ENCODE assay signal across 39 cellular contexts in the genomic region with DNA sequence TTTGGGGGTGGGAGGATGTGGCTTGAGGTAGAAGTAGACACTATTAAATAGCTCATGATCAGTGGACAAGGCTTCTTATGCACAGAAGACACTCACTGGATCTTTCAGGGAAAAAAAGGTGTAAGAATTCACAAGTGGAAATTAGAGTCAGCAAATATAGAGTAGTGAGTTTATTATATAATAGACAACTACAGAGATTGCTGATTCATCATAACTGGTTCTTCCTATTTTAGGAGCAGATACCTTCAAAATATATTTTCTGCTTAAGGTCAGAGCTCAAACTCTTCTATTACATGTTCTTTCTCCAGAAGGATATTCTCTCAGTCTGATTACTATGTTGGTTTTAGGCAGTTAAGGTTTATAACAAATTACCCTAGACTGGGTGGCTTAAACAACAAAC.
"Had no signal": no experiment of that assay in that cellular context is flagged by ENCODE, and none has a peak within 500 bp of the region (broad histone marks: within the 10 kb centered on the region; RNA-seq: fewer than 3 reads in every experiment).

No MANE protein-coding gene starts in this region.

- H3K36me3 Mint-ChIP-seq: activated CD4-positive, alpha-beta memory T cell treated with anti-CD3 and anti-CD28 coated beads for 36 hours; activated naive CD4-positive, alpha-beta T cell treated with anti-CD3 and anti-CD28 coated beads, Interleukin-2, amount 10 ng/mL, durations not matched to agents 7 days and 5 days; activated naive CD4-positive, alpha-beta T cell treated with anti-CD3 and anti-CD28 coated beads, Interleukin-2, amount 50 U/mL, for 24 hours; activated naive CD8-positive, alpha-beta T cell; activated naive CD8-positive, alpha-beta T cell treated with anti-CD3 and anti-CD28 coated beads, Interleukin-2, amount 10 ng/mL, durations not matched to agents 7 days and 5 days; brain had no signal

- H3K4me1 Mint-ChIP-seq: activated B cell treated with CpG ODN at 0.5 μM for 24 hours; activated CD4-positive, alpha-beta T cell treated with anti-CD3 and anti-CD28 coated beads, Interleukin-2, amount 10 ng/mL, durations not matched to agents 24 days and 14 days; activated naive CD4-positive, alpha-beta T cell treated with anti-CD3 and anti-CD28 coated beads, Interleukin-2, amount 10 ng/mL, durations not matched to agents 7 days and 5 days; activated naive CD4-positive, alpha-beta T cell treated with anti-CD3 and anti-CD28 coated beads, Interleukin-2, amount 50 U/mL, for 24 hours; activated naive CD8-positive, alpha-beta T cell treated with anti-CD3 and anti-CD28 coated beads, Interleukin-2, amount 10 ng/mL, durations not matched to agents 7 days and 5 days; activated naive CD8-positive, alpha-beta T cell treated with anti-CD3 and anti-CD28 coated beads, Interleukin-2, amount 50 U/mL, for 24 hours; brain; central memory CD8-positive, alpha-beta T cell had no signal

- DNase-seq: activated B cell treated with CpG ODN at 0.5 μM for 24 hours; activated CD4-positive, alpha-beta memory T cell treated with anti-CD3 and anti-CD28 coated beads for 36 hours; activated CD4-positive, alpha-beta T cell treated with anti-CD3 and anti-CD28 coated beads for 4 hours; activated CD4-positive, alpha-beta T cell treated with anti-CD3 and anti-CD28 coated beads, Interleukin-2, amount 10 ng/mL, durations not matched to agents 24 days and 14 days; activated CD4-positive, alpha-beta T cell treated with anti-CD3 and anti-CD28 coated beads, Interleukin-2, amount 50 U/mL, for 1 hour; activated CD4-positive, alpha-beta T cell treated with anti-CD3 and anti-CD28 coated beads, Interleukin-2, amount 50 U/mL, for 4 hours; activated CD4-positive, CD25-positive, alpha-beta regulatory T cell treated with anti-CD3 and anti-CD28 coated beads, Interleukin-2, amount 50 U/mL, for 72 hours; activated CD8-positive, alpha-beta memory T cell treated with anti-CD3 and anti-CD28 coated beads, Interleukin-2, amount 50 U/mL, for 4 hours; activated CD8-positive, alpha-beta T cell treated with anti-CD3 and anti-CD28 coated beads for 36 hours; activated effector memory CD4-positive, alpha-beta T cell treated with Interleukin-2 at 50 U/mL for 16 hours; activated gamma-delta T cell; activated naive CD4-positive, alpha-beta T cell treated with anti-CD3 and anti-CD28 coated beads, Interleukin-2, amount 10 ng/mL, durations not matched to agents 7 days and 5 days; activated naive CD4-positive, alpha-beta T cell treated with Interleukin-2 at 50 U/mL for 16 hours; activated naive CD8-positive, alpha-beta T cell treated with anti-CD3 and anti-CD28 coated beads, Interleukin-2, amount 10 ng/mL, durations not matched to agents 7 days and 5 days; activated naive CD8-positive, alpha-beta T cell treated with anti-CD3 and anti-CD28 coated beads, Interleukin-2, amount 50 U/mL, for 24 hours; activated T-cell treated with anti-CD3 and anti-CD28 coated beads for 4 hours; activated T-cell treated with anti-CD3 and anti-CD28 coated beads, Interleukin-2, amount 50 U/mL, for 1 hour; activated T-cell treated with anti-CD3 and anti-CD28 coated beads, Interleukin-2, amount 50 U/mL, for 4 hours; activated T-cell treated with anti-CD3 and anti-CD28 coated beads, Interleukin-2, amount 50 U/mL, for 72 hours; amygdala; anterior cingulate cortex; caudate nucleus; cerebellar nuclear complex; T-helper 1 cell; T-helper 2 cell; T-helper 9 cell had no signal

- H3K27me3 Mint-ChIP-seq: activated B cell treated with CpG ODN at 0.5 μM for 24 hours; activated CD4-positive, alpha-beta memory T cell treated with anti-CD3 and anti-CD28 coated beads for 36 hours; activated CD4-positive, alpha-beta T cell treated with anti-CD3 and anti-CD28 coated beads, Interleukin-2, amount 10 ng/mL, durations not matched to agents 24 days and 14 days; activated CD8-positive, alpha-beta T cell treated with anti-CD3 and anti-CD28 coated beads for 36 hours; activated naive CD4-positive, alpha-beta T cell treated with anti-CD3 and anti-CD28 coated beads, Interleukin-2, amount 10 ng/mL, durations not matched to agents 7 days and 5 days; activated naive CD4-positive, alpha-beta T cell treated with anti-CD3 and anti-CD28 coated beads, Interleukin-2, amount 50 U/mL, for 24 hours; activated naive CD8-positive, alpha-beta T cell; activated naive CD8-positive, alpha-beta T cell treated with anti-CD3 and anti-CD28 coated beads, Interleukin-2, amount 10 ng/mL, durations not matched to agents 7 days and 5 days; activated naive CD8-positive, alpha-beta T cell treated with anti-CD3 and anti-CD28 coated beads, Interleukin-2, amount 50 U/mL, for 24 hours; central memory CD8-positive, alpha-beta T cell had no signal

- H3K4me1 ChIP-seq: ascending aorta had no signal

- H3K4me3 Mint-ChIP-seq: activated B cell treated with CpG ODN at 0.5 μM for 24 hours; activated CD4-positive, alpha-beta memory T cell treated with anti-CD3 and anti-CD28 coated beads for 36 hours; activated CD4-positive, alpha-beta T cell treated with anti-CD3 and anti-CD28 coated beads, Interleukin-2, amount 10 ng/mL, durations not matched to agents 24 days and 14 days; activated CD8-positive, alpha-beta T cell treated with anti-CD3 and anti-CD28 coated beads for 36 hours; activated naive CD4-positive, alpha-beta T cell treated with anti-CD3 and anti-CD28 coated beads, Interleukin-2, amount 10 ng/mL, durations not matched to agents 7 days and 5 days; activated naive CD4-positive, alpha-beta T cell treated with anti-CD3 and anti-CD28 coated beads, Interleukin-2, amount 50 U/mL, for 24 hours; activated naive CD8-positive, alpha-beta T cell; activated naive CD8-positive, alpha-beta T cell treated with anti-CD3 and anti-CD28 coated beads, Interleukin-2, amount 10 ng/mL, durations not matched to agents 7 days and 5 days; activated naive CD8-positive, alpha-beta T cell treated with anti-CD3 and anti-CD28 coated beads, Interleukin-2, amount 50 U/mL, for 24 hours; activated T-cell treated with anti-CD3 and anti-CD28 coated beads, Interleukin-2, amount 50 U/mL, for 4 hours; activated T-cell treated with anti-CD3 and anti-CD28 coated beads, Interleukin-2, amount 50 U/mL, for 72 hours; activated T-helper 1 cell treated with anti-CD3 and anti-CD28 coated beads, Interleukin-12 subunit alpha, Interleukin-12 subunit beta, Interleukin-2, Interleukin-4 antibody, amounts not matched to agents 30 ng/mL and 10 ng/mL and 1 ng/mL, durations not matched to agents 14 hours and 24 hours and 36 hours; brain; central memory CD8-positive, alpha-beta T cell; T-helper 1 cell treated with Interleukin-12 subunit alpha and Interleukin-12 subunit beta and Interleukin-4 antibody, amounts not matched to agents 30 μg/mL and 1 μg/mL, for 36 hours; T-helper 2 cell treated with Interferon-gamma antibody and Interleukin-4, amounts not matched to agents 5 μg/mL and 100 μg/mL, for 36 hours had no signal

- H3K9me3 ChIP-seq: ascending aorta had no signal

- H3K4me3 ChIP-seq: ascending aorta, cardiac muscle cell had no signal

- ATAC-seq: activated CD8-positive, alpha-beta T cell treated with anti-CD3 and anti-CD28 coated beads for 36 hours; activated naive CD8-positive, alpha-beta T cell treated with anti-CD3 and anti-CD28 coated beads, Interleukin-2, amount 50 U/mL, for 24 hours; activated T-cell treated with anti-CD3 and anti-CD28 coated beads, Interleukin-2, amount 50 U/mL, for 4 hours; activated T-cell treated with anti-CD3 and anti-CD28 coated beads, Interleukin-2, amount 50 U/mL, for 72 hours had no signal

- H3K27me3 ChIP-seq: ascending aorta, cardiac muscle cell had no signal

- H3K27ac ChIP-seq: ascending aorta, cardiac muscle cell, VCaP had no signal

- FAIRE-seq: bronchial epithelial cell, TTC549 had no signal

- H3K27ac Mint-ChIP-seq: activated B cell treated with CpG ODN at 0.5 μM for 24 hours; activated CD4-positive, alpha-beta memory T cell treated with anti-CD3 and anti-CD28 coated beads for 36 hours; activated CD4-positive, alpha-beta T cell treated with anti-CD3 and anti-CD28 coated beads, Interleukin-2, amount 10 ng/mL, durations not matched to agents 24 days and 14 days; activated CD8-positive, alpha-beta T cell treated with anti-CD3 and anti-CD28 coated beads for 36 hours; activated naive CD4-positive, alpha-beta T cell treated with anti-CD3 and anti-CD28 coated beads, Interleukin-2, amount 10 ng/mL, durations not matched to agents 7 days and 5 days; activated naive CD4-positive, alpha-beta T cell treated with anti-CD3 and anti-CD28 coated beads, Interleukin-2, amount 50 U/mL, for 24 hours; activated naive CD8-positive, alpha-beta T cell; activated naive CD8-positive, alpha-beta T cell treated with anti-CD3 and anti-CD28 coated beads, Interleukin-2, amount 10 ng/mL, durations not matched to agents 7 days and 5 days; activated naive CD8-positive, alpha-beta T cell treated with anti-CD3 and anti-CD28 coated beads, Interleukin-2, amount 50 U/mL, for 24 hours; activated T-cell treated with anti-CD3 and anti-CD28 coated beads, Interleukin-2, amount 50 U/mL, for 72 hours; activated T-helper 1 cell treated with anti-CD3 and anti-CD28 coated beads, Interleukin-12 subunit alpha, Interleukin-12 subunit beta, Interleukin-2, Interleukin-4 antibody, amounts not matched to agents 30 ng/mL and 10 ng/mL and 1 ng/mL, durations not matched to agents 14 hours and 24 hours and 36 hours; activated T-helper 2 cell treated with anti-CD3 and anti-CD28 coated beads, Interferon-gamma antibody, Interleukin-2, Interleukin-4, amounts not matched to agents 10 μg/mL and 5 μg/mL and 100 μg/mL, durations not matched to agents 14 hours and 24 hours and 36 hours; brain; T-helper 1 cell treated with Interleukin-12 subunit alpha and Interleukin-12 subunit beta and Interleukin-4 antibody, amounts not matched to agents 30 μg/mL and 1 μg/mL, for 36 hours; T-helper 2 cell treated with Interferon-gamma antibody and Interleukin-4, amounts not matched to agents 5 μg/mL and 100 μg/mL, for 36 hours had no signal

- H3K36me3 ChIP-seq: ascending aorta, cardiac muscle cell had no signal
